Comparison of ENCODE assay signal across 8 cellular contexts in the genomic region with DNA sequence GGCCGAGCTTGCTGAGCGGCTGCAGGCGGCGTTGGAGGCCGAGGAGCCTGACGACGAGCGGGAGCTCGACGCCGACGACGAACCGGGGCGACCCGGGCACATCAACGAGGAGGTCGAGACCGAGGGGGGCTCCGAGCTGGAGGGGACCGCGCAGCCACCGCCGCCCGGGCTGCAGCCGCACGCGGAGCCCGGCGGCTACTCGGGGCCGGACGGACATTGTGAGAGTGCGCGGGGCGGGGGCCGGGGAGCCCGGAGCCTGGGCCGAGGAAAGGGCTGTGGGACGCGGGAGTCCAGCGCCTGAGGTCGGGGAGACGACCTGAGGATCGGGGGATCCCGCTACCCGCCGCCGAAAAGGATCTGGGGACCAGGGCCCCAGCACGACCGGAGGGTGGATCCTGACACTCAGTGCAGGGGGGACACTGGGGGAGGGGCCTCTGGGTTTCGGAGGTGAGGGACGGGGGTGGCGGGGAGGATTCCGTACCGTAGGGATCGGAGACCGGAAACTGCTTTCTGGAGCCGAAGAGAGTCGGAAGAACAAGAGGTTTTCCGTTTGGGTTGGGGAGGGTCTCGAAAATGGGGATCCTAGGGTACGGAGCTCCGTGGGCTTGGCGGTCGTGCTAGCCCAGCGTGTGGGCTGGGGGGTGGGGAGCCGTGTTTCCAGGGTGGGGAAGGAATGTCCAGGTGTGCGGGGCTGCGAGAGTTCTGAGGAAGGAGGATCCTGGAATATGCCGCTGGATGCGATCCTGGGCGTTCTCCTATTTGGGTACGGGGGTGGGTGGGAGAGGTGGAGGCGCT. TPM values are rescaled to one million over a fixed set of nuclear protein-coding genes. Genes with fewer than 3 reads are reported as not detected.
DNase-seq lines count a peak whose midpoint lies in the region; ATAC-seq and TF ChIP-seq lines count a peak whose summit lies in the region.

No MANE protein-coding gene starts in this region.

- H3K4me3 ChIP-seq in endodermal cell (ENCODE audit: low read length) (peak overlapping the region; percentile 91), mucosa of stomach (ENCODE audit: low read length) (peak overlapping the region; percentile 53)

- peaks cover 6% of the 10 kb centered on the region for H3K4me1 ChIP-seq in endodermal cell (ENCODE audit: control insufficient read depth, insufficient read depth, low read length)
- peaks cover 25% of the 10 kb centered on the region for H3K4me1 ChIP-seq in mucosa of stomach (ENCODE audit: control insufficient read depth, insufficient read depth, low read length)

- H3K9me3 Mint-ChIP-seq in endodermal cell: no peaks in the 10 kb centered on the region
- no peaks in the 10 kb centered on the region for H3K9me3 Mint-ChIP-seq in stimulated activated naive B cell treated with anti-CD40 and anti-IgM and Interleukin-4, amounts not matched to agents 10 μg/mL and 1 μg/mL and 100 μg/mL, for 72 hours

- WGBS in endodermal cell (ENCODE audit: insufficient coverage in 1 of 2, insufficient read length in 1 of 2), 2 experiments: 0 to 2% methylated on average over 30 to 75 of the region's 75 CpGs

- peaks cover 28% of the 10 kb centered on the region for H3K36me3 Mint-ChIP-seq in endodermal cell (ENCODE audit: low read depth)
- peaks cover 18 to 20% of the 10 kb centered on the region in 2 donors for H3K36me3 Mint-ChIP-seq in stimulated activated naive B cell treated with anti-CD40 and anti-IgM and Interleukin-4, amounts not matched to agents 10 μg/mL and 1 μg/mL and 100 μg/mL, for 72 hours

- H3K27me3 ChIP-seq in endodermal cell (ENCODE audit: control insufficient read depth, insufficient read depth, low read length, poor library complexity, severe bottlenecking) (no peaks in the 10 kb centered on the region), mucosa of stomach (ENCODE audit: control insufficient read depth, insufficient read depth, low read length) (no peaks in the 10 kb centered on the region)

- DNase-seq in NCI-H2196 (lab: John Stamatoyannopoulos, UW; ENCODE audit: unreplicated experiment) (peak; percentile 31), NCI-H2196 treated with DMSO at 0.1 percent for 48 hours (lab: John Stamatoyannopoulos, UW; ENCODE audit: unreplicated experiment) (no peak), NCI-H1694 (lab: John Stamatoyannopoulos, UW) (peak; percentile 27), endodermal cell (peak; percentile 78), foreskin melanocyte (no peak)
- peak; percentile 84 for DNase-seq in activated CD8-positive, alpha-beta memory T cell treated with anti-CD3 and anti-CD28 coated beads for 24 hours
- peak; percentile 30 for DNase-seq in stimulated activated naive B cell treated with anti-CD40 and anti-IgM and Interleukin-4, amounts not matched to agents 10 μg/mL and 1 μg/mL and 100 μg/mL, for 72 hours

- H3K27ac ChIP-seq in endodermal cell (ENCODE audit: low read depth, low read length): peak overlapping the region; percentile 96

- H3K9me3 ChIP-seq in endodermal cell (ENCODE audit: control insufficient read depth, low read length) (no peaks in the 10 kb centered on the region), mucosa of stomach (ENCODE audit: control insufficient read depth, low read length) (no peaks in the 10 kb centered on the region)

- H3K27me3 Mint-ChIP-seq in endodermal cell (ENCODE audit: insufficient read depth): peaks cover 2% of the 10 kb centered on the region
- H3K27me3 Mint-ChIP-seq in stimulated activated naive B cell treated with anti-CD40 and anti-IgM and Interleukin-4, amounts not matched to agents 10 μg/mL and 1 μg/mL and 100 μg/mL, for 72 hours: no peaks in the 10 kb centered on the region

- ATAC-seq in stimulated activated naive B cell treated with anti-CD40 and anti-IgM and Interleukin-4, amounts not matched to agents 10 μg/mL and 1 μg/mL and 100 μg/mL, for 72 hours (replicated peaks): peak in 1 of 2 donors; percentile 0

- H3K4me3 Mint-ChIP-seq in endodermal cell: peak overlapping the region; percentile 96
- peak overlapping the region; percentile 95 to 100 for H3K4me3 Mint-ChIP-seq in stimulated activated naive B cell treated with anti-CD40 and anti-IgM and Interleukin-4, amounts not matched to agents 10 μg/mL and 1 μg/mL and 100 μg/mL, for 72 hours

- H3K36me3 ChIP-seq in endodermal cell (ENCODE audit: control insufficient read depth, insufficient read depth, low read length) (peaks cover 31% of the 10 kb centered on the region), mucosa of stomach (ENCODE audit: control insufficient read depth, insufficient read depth, low read length) (peaks cover 8% of the 10 kb centered on the region)

- H3K27ac Mint-ChIP-seq in endodermal cell: peak overlapping the region; percentile 99
- H3K27ac Mint-ChIP-seq in stimulated activated naive B cell treated with anti-CD40 and anti-IgM and Interleukin-4, amounts not matched to agents 10 μg/mL and 1 μg/mL and 100 μg/mL, for 72 hours: peak overlapping the region; percentile 100

- no peak for TF ChIP-seq CTCF in endodermal cell (conservative IDR thresholded peaks at IDR 0.05)

- H3K4me1 Mint-ChIP-seq in endodermal cell: peaks cover 25% of the 10 kb centered on the region
- H3K4me1 Mint-ChIP-seq in stimulated activated naive B cell treated with anti-CD40 and anti-IgM and Interleukin-4, amounts not matched to agents 10 μg/mL and 1 μg/mL and 100 μg/mL, for 72 hours: peaks cover 29 to 47% of the 10 kb centered on the region in 2 donors

- peak overlapping the region; percentile 98 for H3K9ac ChIP-seq in endodermal cell (ENCODE audit: extremely low read depth, low read length, poor library complexity, severe bottlenecking)
- peak overlapping the region; percentile 98 for H3K9ac ChIP-seq in mucosa of stomach (ENCODE audit: low read length)

RNA-seq across cellular contexts. Expression of gene HNRNPUL1, which starts 0.6 kb away (rescaled TPM):
- 100 to 1,000 TPM; 211 to 225 TPM for total RNA-seq in endodermal cell
- 216 TPM for polyA plus RNA-seq in endodermal cell (2013, experiment 1 of 2)
- polyA plus RNA-seq in endodermal cell (2013, experiment 2 of 2): 207 TPM

RNA-seq across cellular contexts. Expression of gene CCDC97, which starts 45.2 kb away (rescaled TPM):
- 10 to 100 TPM; 38.4 to 44.6 TPM for total RNA-seq in endodermal cell
- polyA plus RNA-seq in endodermal cell (2013, experiment 1 of 2): 33.6 TPM
- polyA plus RNA-seq in endodermal cell (2013, experiment 2 of 2): 29.5 TPM

RNA-seq across cellular contexts. Expression of gene AXL, which starts 45.8 kb away (rescaled TPM):
- 10 to 100 TPM; 10.9 to 14.1 TPM for total RNA-seq in endodermal cell
- 21.5 TPM for polyA plus RNA-seq in endodermal cell (2013, experiment 1 of 2)
- 21.1 TPM for polyA plus RNA-seq in endodermal cell (2013, experiment 2 of 2)

Comparison
In these comparisons a context has a peak if more than half of its experiments do, and no peak if none do; other contexts are left out.
1. DNase-seq: peak in NCI-H2196 (single experiment), NCI-H1694 (single experiment), activated CD8-positive, alpha-beta memory T cell treated with anti-CD3 and anti-CD28 coated beads for 24 hours (single experiment), endodermal cell (single experiment) and stimulated activated naive B cell treated with anti-CD40 and anti-IgM and Interleukin-4, amounts not matched to agents 10 μg/mL and 1 μg/mL and 100 μg/mL, for 72 hours (single experiment); none in NCI-H2196 treated with DMSO at 0.1 percent for 48 hours (single experiment) and foreskin melanocyte (single experiment).